1 cellular context compared by ENCODE assay signal in the genomic region with DNA sequence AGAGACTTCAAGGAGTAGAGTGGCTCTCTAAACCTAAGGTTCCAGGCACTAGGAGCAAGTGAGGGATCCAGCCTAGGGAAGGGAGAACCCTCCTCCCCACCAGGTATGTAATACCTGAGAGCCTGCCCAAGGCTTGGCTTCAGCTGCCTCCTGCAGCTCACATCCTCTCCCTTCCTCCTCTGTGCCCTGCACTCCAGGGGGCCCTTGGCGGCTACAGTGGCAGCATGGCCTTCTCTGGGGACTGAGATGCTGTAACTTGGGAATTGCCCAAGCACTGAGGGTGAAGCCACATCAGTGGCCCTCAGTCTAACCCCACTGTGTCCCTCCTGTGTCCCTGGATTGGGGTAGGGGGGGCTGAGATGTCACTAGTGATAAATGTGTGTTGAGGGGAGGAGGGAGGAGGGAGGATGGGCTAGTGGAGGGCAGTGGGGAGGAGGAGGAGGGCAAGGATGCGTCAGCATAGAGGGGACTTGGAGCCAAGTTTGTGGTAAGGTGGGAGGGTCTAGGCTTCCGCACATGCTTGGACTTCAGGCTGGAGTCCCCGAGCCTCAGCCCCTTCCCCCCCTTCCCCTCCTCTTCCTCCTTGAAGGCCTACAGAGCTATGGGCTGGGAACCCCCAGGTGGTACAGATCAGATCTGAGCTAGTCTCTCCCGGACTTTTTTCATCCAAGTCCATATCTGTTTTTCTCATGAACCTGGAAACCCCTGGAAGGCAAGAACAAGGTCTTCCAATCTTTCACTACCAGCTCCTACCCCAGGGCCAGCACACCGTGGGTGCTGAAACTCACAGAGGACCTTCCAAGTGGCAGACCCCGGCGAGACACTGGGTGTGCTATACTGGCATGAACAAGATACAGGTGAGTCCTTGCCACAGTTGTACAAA.
TF ChIP-seq lines count a peak whose summit lies in the region.

No MANE protein-coding gene starts in this region.

TF ChIP-seq in K562, 482 proteins besides CTCF, POLR2A, EP300 and RAD21:
- no peak for TF ChIP-seq SNIP1 (IDR thresholded peaks at IDR 0.05; ENCODE audit: low read depth)
- no peak for TF ChIP-seq PCBP2 (IDR thresholded peaks at IDR 0.05; ENCODE audit: low read depth, low read length, poor library complexity, severe bottlenecking)
- TF ChIP-seq, protein P1, sequence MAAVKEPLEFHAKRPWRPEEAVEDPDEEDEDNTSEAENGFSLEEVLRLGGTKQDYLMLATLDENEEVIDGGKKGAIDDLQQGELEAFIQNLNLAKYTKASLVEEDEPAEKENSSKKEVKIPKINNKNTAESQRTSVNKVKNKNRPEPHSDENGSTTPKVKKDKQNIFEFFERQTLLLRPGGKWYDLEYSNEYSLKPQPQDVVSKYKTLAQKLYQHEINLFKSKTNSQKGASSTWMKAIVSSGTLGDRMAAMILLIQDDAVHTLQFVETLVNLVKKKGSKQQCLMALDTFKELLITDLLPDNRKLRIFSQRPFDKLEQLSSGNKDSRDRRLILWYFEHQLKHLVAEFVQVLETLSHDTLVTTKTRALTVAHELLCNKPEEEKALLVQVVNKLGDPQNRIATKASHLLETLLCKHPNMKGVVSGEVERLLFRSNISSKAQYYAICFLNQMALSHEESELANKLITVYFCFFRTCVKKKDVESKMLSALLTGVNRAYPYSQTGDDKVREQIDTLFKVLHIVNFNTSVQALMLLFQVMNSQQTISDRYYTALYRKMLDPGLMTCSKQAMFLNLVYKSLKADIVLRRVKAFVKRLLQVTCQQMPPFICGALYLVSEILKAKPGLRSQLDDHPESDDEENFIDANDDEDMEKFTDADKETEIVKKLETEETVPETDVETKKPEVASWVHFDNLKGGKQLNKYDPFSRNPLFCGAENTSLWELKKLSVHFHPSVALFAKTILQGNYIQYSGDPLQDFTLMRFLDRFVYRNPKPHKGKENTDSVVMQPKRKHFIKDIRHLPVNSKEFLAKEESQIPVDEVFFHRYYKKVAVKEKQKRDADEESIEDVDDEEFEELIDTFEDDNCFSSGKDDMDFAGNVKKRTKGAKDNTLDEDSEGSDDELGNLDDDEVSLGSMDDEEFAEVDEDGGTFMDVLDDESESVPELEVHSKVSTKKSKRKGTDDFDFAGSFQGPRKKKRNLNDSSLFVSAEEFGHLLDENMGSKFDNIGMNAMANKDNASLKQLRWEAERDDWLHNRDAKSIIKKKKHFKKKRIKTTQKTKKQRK (IDR thresholded peaks at IDR 0.05; ENCODE audit: borderline replicate concordance, low read depth, low read length) = no peak
- TF ChIP-seq CBX1 (IDR thresholded peaks at IDR 0.05; ENCODE audit: low read depth) = no peak
- TF ChIP-seq, protein P2, sequence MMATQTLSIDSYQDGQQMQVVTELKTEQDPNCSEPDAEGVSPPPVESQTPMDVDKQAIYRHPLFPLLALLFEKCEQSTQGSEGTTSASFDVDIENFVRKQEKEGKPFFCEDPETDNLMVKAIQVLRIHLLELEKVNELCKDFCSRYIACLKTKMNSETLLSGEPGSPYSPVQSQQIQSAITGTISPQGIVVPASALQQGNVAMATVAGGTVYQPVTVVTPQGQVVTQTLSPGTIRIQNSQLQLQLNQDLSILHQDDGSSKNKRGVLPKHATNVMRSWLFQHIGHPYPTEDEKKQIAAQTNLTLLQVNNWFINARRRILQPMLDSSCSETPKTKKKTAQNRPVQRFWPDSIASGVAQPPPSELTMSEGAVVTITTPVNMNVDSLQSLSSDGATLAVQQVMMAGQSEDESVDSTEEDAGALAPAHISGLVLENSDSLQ (IDR thresholded peaks at IDR 0.05) = peak; percentile 53
- peak; percentile 17; the same call in 1 of the 2 replicates for TF ChIP-seq NFE2 (IDR thresholded peaks at IDR 0.05; ENCODE audit: low read depth)
- TF ChIP-seq, protein P3, sequence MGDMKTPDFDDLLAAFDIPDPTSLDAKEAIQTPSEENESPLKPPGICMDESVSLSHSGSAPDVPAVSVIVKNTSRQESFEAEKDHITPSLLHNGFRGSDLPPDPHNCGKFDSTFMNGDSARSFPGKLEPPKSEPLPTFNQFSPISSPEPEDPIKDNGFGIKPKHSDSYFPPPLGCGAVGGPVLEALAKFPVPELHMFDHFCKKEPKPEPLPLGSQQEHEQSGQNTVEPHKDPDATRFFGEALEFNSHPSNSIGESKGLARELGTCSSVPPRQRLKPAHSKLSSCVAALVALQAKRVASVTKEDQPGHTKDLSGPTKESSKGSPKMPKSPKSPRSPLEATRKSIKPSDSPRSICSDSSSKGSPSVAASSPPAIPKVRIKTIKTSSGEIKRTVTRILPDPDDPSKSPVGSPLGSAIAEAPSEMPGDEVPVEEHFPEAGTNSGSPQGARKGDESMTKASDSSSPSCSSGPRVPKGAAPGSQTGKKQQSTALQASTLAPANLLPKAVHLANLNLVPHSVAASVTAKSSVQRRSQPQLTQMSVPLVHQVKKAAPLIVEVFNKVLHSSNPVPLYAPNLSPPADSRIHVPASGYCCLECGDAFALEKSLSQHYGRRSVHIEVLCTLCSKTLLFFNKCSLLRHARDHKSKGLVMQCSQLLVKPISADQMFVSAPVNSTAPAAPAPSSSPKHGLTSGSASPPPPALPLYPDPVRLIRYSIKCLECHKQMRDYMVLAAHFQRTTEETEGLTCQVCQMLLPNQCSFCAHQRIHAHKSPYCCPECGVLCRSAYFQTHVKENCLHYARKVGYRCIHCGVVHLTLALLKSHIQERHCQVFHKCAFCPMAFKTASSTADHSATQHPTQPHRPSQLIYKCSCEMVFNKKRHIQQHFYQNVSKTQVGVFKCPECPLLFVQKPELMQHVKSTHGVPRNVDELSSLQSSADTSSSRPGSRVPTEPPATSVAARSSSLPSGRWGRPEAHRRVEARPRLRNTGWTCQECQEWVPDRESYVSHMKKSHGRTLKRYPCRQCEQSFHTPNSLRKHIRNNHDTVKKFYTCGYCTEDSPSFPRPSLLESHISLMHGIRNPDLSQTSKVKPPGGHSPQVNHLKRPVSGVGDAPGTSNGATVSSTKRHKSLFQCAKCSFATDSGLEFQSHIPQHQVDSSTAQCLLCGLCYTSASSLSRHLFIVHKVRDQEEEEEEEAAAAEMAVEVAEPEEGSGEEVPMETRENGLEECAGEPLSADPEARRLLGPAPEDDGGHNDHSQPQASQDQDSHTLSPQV (IDR thresholded peaks at IDR 0.05) = no peak
- TF ChIP-seq, protein P4, sequence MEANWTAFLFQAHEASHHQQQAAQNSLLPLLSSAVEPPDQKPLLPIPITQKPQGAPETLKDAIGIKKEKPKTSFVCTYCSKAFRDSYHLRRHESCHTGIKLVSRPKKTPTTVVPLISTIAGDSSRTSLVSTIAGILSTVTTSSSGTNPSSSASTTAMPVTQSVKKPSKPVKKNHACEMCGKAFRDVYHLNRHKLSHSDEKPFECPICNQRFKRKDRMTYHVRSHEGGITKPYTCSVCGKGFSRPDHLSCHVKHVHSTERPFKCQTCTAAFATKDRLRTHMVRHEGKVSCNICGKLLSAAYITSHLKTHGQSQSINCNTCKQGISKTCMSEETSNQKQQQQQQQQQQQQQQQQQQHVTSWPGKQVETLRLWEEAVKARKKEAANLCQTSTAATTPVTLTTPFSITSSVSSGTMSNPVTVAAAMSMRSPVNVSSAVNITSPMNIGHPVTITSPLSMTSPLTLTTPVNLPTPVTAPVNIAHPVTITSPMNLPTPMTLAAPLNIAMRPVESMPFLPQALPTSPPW (CRISPR knock-in tag; IDR thresholded peaks at IDR 0.05) = peak; percentile 68
- no peak for TF ChIP-seq SIN3A (IDR thresholded peaks at IDR 0.05; ENCODE audit: borderline replicate concordance in 2 of 2, control insufficient read depth in 1 of 2, low read depth in 2 of 2, low read length in 2 of 2)
- TF ChIP-seq EZH2 (IDR thresholded peaks at IDR 0.05; ENCODE audit: borderline replicate concordance, low read depth, low read length) = no peak
- TF ChIP-seq CBX5 (IDR thresholded peaks at IDR 0.05; ENCODE audit: borderline replicate concordance, low read depth) = no peak
- TF ChIP-seq, protein P5, sequence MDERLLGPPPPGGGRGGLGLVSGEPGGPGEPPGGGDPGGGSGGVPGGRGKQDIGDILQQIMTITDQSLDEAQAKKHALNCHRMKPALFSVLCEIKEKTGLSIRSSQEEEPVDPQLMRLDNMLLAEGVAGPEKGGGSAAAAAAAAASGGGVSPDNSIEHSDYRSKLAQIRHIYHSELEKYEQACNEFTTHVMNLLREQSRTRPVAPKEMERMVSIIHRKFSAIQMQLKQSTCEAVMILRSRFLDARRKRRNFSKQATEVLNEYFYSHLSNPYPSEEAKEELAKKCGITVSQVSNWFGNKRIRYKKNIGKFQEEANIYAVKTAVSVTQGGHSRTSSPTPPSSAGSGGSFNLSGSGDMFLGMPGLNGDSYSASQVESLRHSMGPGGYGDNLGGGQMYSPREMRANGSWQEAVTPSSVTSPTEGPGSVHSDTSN (CRISPR knock-in tag; IDR thresholded peaks at IDR 0.05; ENCODE audit: low read depth) = no peak
- TF ChIP-seq, protein P5 (tag; conservative IDR thresholded peaks at IDR 0.05; ENCODE audit: low read depth) = 0 out of 2 replicates have a peak, but pooled peaks have one; percentile 22
- TF ChIP-seq JUND (IDR thresholded peaks at IDR 0.05; ENCODE audit: borderline replicate concordance, low read depth, low read length) = no peak
- no peak for TF ChIP-seq JUND (tag; IDR thresholded peaks at IDR 0.05; ENCODE audit: borderline replicate concordance, low read depth, low read length)
- no peak for TF ChIP-seq EWSR1 (IDR thresholded peaks at IDR 0.05; ENCODE audit: borderline replicate concordance, low read depth, partially characterized antibody)
- peak; percentile 67 for TF ChIP-seq MEIS2 (IDR thresholded peaks at IDR 0.05; ENCODE audit: partially characterized antibody)
- TF ChIP-seq, protein P6, sequence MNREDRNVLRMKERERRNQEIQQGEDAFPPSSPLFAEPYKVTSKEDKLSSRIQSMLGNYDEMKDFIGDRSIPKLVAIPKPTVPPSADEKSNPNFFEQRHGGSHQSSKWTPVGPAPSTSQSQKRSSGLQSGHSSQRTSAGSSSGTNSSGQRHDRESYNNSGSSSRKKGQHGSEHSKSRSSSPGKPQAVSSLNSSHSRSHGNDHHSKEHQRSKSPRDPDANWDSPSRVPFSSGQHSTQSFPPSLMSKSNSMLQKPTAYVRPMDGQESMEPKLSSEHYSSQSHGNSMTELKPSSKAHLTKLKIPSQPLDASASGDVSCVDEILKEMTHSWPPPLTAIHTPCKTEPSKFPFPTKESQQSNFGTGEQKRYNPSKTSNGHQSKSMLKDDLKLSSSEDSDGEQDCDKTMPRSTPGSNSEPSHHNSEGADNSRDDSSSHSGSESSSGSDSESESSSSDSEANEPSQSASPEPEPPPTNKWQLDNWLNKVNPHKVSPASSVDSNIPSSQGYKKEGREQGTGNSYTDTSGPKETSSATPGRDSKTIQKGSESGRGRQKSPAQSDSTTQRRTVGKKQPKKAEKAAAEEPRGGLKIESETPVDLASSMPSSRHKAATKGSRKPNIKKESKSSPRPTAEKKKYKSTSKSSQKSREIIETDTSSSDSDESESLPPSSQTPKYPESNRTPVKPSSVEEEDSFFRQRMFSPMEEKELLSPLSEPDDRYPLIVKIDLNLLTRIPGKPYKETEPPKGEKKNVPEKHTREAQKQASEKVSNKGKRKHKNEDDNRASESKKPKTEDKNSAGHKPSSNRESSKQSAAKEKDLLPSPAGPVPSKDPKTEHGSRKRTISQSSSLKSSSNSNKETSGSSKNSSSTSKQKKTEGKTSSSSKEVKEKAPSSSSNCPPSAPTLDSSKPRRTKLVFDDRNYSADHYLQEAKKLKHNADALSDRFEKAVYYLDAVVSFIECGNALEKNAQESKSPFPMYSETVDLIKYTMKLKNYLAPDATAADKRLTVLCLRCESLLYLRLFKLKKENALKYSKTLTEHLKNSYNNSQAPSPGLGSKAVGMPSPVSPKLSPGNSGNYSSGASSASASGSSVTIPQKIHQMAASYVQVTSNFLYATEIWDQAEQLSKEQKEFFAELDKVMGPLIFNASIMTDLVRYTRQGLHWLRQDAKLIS (CRISPR knock-in tag; IDR thresholded peaks at IDR 0.05) = no peak
- TF ChIP-seq ZNF263 (CRISPR knock-in tag; IDR thresholded peaks at IDR 0.05; ENCODE audit: borderline replicate concordance) = peak; percentile 94
- TF ChIP-seq, protein P7, sequence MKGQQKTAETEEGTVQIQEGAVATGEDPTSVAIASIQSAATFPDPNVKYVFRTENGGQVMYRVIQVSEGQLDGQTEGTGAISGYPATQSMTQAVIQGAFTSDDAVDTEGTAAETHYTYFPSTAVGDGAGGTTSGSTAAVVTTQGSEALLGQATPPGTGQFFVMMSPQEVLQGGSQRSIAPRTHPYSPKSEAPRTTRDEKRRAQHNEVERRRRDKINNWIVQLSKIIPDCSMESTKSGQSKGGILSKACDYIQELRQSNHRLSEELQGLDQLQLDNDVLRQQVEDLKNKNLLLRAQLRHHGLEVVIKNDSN (CRISPR knock-in tag; IDR thresholded peaks at IDR 0.05) = no peak
